In genomic region chr4:121462660-121463261, GRCh38 we compare ENCODE assay signal across 8 cellular contexts.
A peak's percentile ranks its signal among the peaks of the same experiment; 100 is the strongest.
DNase-seq lines count a peak whose midpoint lies in the region; ATAC-seq, FAIRE-seq and TF ChIP-seq lines count a peak whose summit lies in the region.

No MANE protein-coding gene starts in this region.

- no peaks in the 10 kb centered on the region for H3K79me1 ChIP-seq in mesenchymal stem cell (replicated peaks; ENCODE audit: low read length, poor library complexity, severe bottlenecking)

- no peak for FAIRE-seq in HTR-8/SVneo (lab: Jason Lieb, UNC)

- no peak overlapping the region for H3K23ac ChIP-seq in mesenchymal stem cell (ENCODE audit: low read length in 2 of 2)

- no peak overlapping the region for H2BK5ac ChIP-seq in mesenchymal stem cell (ENCODE audit: low read depth, low read length, poor library complexity, severe bottlenecking)

- H2BK12ac ChIP-seq in mesenchymal stem cell (ENCODE audit: low read length in 2 of 2), result no peak overlapping the region

- DNase-seq in Right ventricle myocardium superior (no peak), cardiac septum (ENCODE audit: low spot score) (no peak), HTR-8/SVneo (ENCODE audit: insufficient read length, low spot score) (peak; percentile 27), dorsolateral prefrontal cortex (peak in 1 of 10 donors; percentile 49), mesenchymal stem cell (peak; percentile 62), UCSD-AML1 (lab: John Stamatoyannopoulos, UW; ENCODE audit: unreplicated experiment) (no peak)

- no peak overlapping the region for H4K91ac ChIP-seq in mesenchymal stem cell (ENCODE audit: low read length)

- H3K4ac ChIP-seq in mesenchymal stem cell (ENCODE audit: low read depth in 1 of 2, low read length in 2 of 2), result no peak overlapping the region

- no peak overlapping the region for H2AFZ ChIP-seq in mesenchymal stem cell (ENCODE audit: low read depth, low read length)

- no peak overlapping the region for H2BK120ac ChIP-seq in mesenchymal stem cell (ENCODE audit: low read depth, low read length)

- no peaks in the 10 kb centered on the region for H3K36me3 ChIP-seq in mesenchymal stem cell (ENCODE audit: control insufficient read depth in 1 of 2, insufficient read depth in 2 of 2, low read depth in 1 of 2, low read length in 2 of 2)

- no peak overlapping the region for H3K18ac ChIP-seq in mesenchymal stem cell (ENCODE audit: low read depth in 1 of 2, low read length in 2 of 2)

- peak; percentile 44 to 76 (median 65) for TF ChIP-seq CTCF in dorsolateral prefrontal cortex (IDR thresholded peaks at IDR 0.05 in 54 of 56, conservative IDR thresholded peaks at IDR 0.05 in 2 of 56; ENCODE audit: low read depth in 1 of 56, partially characterized antibody in 56 of 56)

- no peak overlapping the region for H3K14ac ChIP-seq in mesenchymal stem cell (ENCODE audit: low read length in 2 of 2)

- ATAC-seq in Right ventricle myocardium superior (ENCODE audit: poor library complexity), result peak; percentile 69
- ATAC-seq in GM21723 (IDR thresholded peaks at IDR 0.05; ENCODE audit: unreplicated experiment), result peak; percentile 92
- ATAC-seq in SK-N-SH treated with all-trans-retinoic acid at 6 μM for 48 hours, result peak; percentile 93

- H3K9me3 ChIP-seq in mesenchymal stem cell (ENCODE audit: control insufficient read depth, low read length), result no peaks in the 10 kb centered on the region

- H3K4me2 ChIP-seq in mesenchymal stem cell (ENCODE audit: low read length, poor library complexity, severe bottlenecking), result no peak overlapping the region

- no peaks in the 10 kb centered on the region for H3K4me1 ChIP-seq in mesenchymal stem cell (ENCODE audit: control insufficient read depth, insufficient read depth, low read depth, low read length)

- intact Hi-C loops in Right ventricle myocardium superior (cut with DNase I), result loop anchor here (5.0 kb wide), 1 partner anchor 195 kb away; no protein-coding TSS in a partner anchor
- intact Hi-C loops in cardiac septum (cut with DNase I), result loop anchor here (2.0 kb wide), 1 partner anchor 192 kb away; no protein-coding TSS in a partner anchor
- intact Hi-C loops in dorsolateral prefrontal cortex (cut with DNase I), result loop anchor here in 1 of 2 donors (5.0 kb wide), 1 partner anchor 190 kb away; no protein-coding TSS in a partner anchor

- H3K4me3 ChIP-seq in dorsolateral prefrontal cortex (no peak overlapping the region), mesenchymal stem cell (ENCODE audit: insufficient read depth in 1 of 2, low read depth in 1 of 2, low read length in 2 of 2) (no peak overlapping the region)

- no peak overlapping the region for H2AK5ac ChIP-seq in mesenchymal stem cell (ENCODE audit: low read length, severe bottlenecking)

- H3K27me3 ChIP-seq in dorsolateral prefrontal cortex (peaks cover 0 to 19% (median 0%) of the 10 kb centered on the region in 45 donors), mesenchymal stem cell (ENCODE audit: control insufficient read depth in 1 of 2, insufficient read depth in 1 of 2, low read length in 2 of 2) (peaks cover 0 to 24% of the 10 kb centered on the region in 2 experiments)

- H2BK15ac ChIP-seq in mesenchymal stem cell (ENCODE audit: low read depth, poor library complexity, severe bottlenecking), result no peak overlapping the region

- WGBS in mesenchymal stem cell, result 51% methylated on average over 4 of the region's 5 CpGs

- H3K9ac ChIP-seq in mesenchymal stem cell (ENCODE audit: low read length), result no peak overlapping the region

- H3K27ac ChIP-seq in dorsolateral prefrontal cortex (no peak overlapping the region), mesenchymal stem cell (ENCODE audit: low read length, poor library complexity, severe bottlenecking) (no peak overlapping the region)

- H4K8ac ChIP-seq in mesenchymal stem cell (ENCODE audit: low read length), result no peak overlapping the region

TF ChIP-seq in SK-N-SH treated with all-trans-retinoic acid at 6 μM for 48 hours, 23 proteins besides CTCF, POLR2A, EP300 and RAD21:
- TF ChIP-seq ZNF70 (CRISPR knock-in tag; IDR thresholded peaks at IDR 0.05) (no peak), SNAI2 (CRISPR knock-in tag; IDR thresholded peaks at IDR 0.05) (no peak), POU6F1 (CRISPR knock-in tag; IDR thresholded peaks at IDR 0.05; ENCODE audit: borderline replicate concordance, low read depth) (no peak), ZFP30 (CRISPR knock-in tag; IDR thresholded peaks at IDR 0.05) (no peak), ZNF8 (CRISPR knock-in tag; IDR thresholded peaks at IDR 0.05) (no peak), TSHZ2 (CRISPR knock-in tag; IDR thresholded peaks at IDR 0.05) (no peak), ARNTL (CRISPR knock-in tag; IDR thresholded peaks at IDR 0.05; ENCODE audit: borderline replicate concordance, low read depth) (no peak), ESRRG (CRISPR knock-in tag; IDR thresholded peaks at IDR 0.05) (no peak), OSR1 (CRISPR knock-in tag; IDR thresholded peaks at IDR 0.05) (no peak), TCF4 (CRISPR knock-in tag; IDR thresholded peaks at IDR 0.05; ENCODE audit: borderline replicate concordance) (no peak), CSRNP3 (CRISPR knock-in tag; IDR thresholded peaks at IDR 0.05) (no peak), ZC3H10 (CRISPR knock-in tag; IDR thresholded peaks at IDR 0.05) (no peak), RARB (CRISPR knock-in tag; IDR thresholded peaks at IDR 0.05) (no peak), TOX (CRISPR knock-in tag; IDR thresholded peaks at IDR 0.05; ENCODE audit: borderline replicate concordance) (no peak), CSDC2 (CRISPR knock-in tag; IDR thresholded peaks at IDR 0.05) (no peak), ISL1 (CRISPR knock-in tag; IDR thresholded peaks at IDR 0.05) (no peak)

Comparison
In these comparisons a context has a peak if more than half of its experiments do, and no peak if none do; other contexts are left out.
1. DNase-seq: peak in HTR-8/SVneo (single experiment) and mesenchymal stem cell (single experiment); none in Right ventricle myocardium superior (single experiment), cardiac septum (single experiment) and UCSD-AML1 (single experiment).
2. Peak in every context shown above with its lines, with median percentiles within 50 percentile points of each other: ATAC-seq.